In the genomic region with DNA sequence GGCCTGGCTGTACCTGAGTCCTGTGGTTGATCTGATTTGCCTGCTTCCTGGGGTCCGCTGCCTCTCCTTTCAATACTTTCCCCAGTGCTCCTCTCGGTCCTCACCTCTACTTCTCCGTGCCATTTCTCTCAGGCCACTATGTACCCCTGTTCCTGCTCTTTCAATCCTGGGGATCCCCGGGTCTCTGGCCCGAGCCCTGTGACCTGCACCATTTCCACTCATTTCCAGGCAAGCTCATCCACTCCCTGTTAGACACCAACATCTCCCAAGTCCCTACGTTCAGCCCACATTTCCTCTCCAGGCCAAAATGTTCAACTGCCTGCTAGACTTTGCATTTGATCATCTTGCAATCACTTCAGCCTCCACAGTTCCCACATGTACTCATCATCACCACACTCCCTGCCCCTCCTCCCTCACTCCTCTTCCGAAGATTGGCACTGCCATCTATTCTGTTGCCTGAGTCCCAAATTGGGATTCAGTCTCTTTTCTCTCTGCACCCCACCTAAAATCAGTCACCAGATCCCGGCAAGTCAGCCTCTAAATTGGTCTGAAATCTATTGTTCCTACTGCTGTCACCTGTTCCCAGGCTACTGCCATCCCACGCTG, we compare ENCODE assay signal across 24 cellular contexts.
"Had no signal": no experiment of that assay in that cellular context is flagged by ENCODE, and none has a peak within 500 bp of the region (broad histone marks: within the 10 kb centered on the region; RNA-seq: fewer than 3 reads in every experiment).

No MANE protein-coding gene starts in this region.

- ATAC-seq: activated CD4-positive, alpha-beta T cell treated with anti-CD3 and anti-CD28 coated beads for 36 hours; naive thymus-derived CD8-positive, alpha-beta T cell; right lobe of liver; stimulated activated memory B cell treated with anti-CD40 and anti-IgM and Interleukin-4, amounts not matched to agents 10 μg/mL and 1 μg/mL and 100 μg/mL, for 72 hours; stimulated activated naive CD8-positive, alpha-beta T cell treated with anti-CD3 and anti-CD28 coated beads, Interleukin-15, amount 100 ng/mL, for 72 hours; WTC11 had no signal

- H3K27ac ChIP-seq: colonic mucosa, hepatocyte, right lobe of liver, skin epidermis, thyroid gland had no signal

- H3K79me2 ChIP-seq: hepatocyte had no signal

- FAIRE-seq: bronchial epithelial cell, frontal cortex had no signal

- H2AFZ ChIP-seq: hepatocyte had no signal

- H3K9me3 Mint-ChIP-seq: activated naive CD4-positive, alpha-beta T cell treated with anti-CD3 and anti-CD28 coated beads, Interleukin-2, amount 50 U/mL, for 24 hours; naive thymus-derived CD8-positive, alpha-beta T cell; stimulated activated memory B cell treated with anti-CD40 and anti-IgM and Interleukin-4, amounts not matched to agents 10 μg/mL and 1 μg/mL and 100 μg/mL, for 72 hours; stimulated activated naive CD8-positive, alpha-beta T cell treated with anti-CD3 and anti-CD28 coated beads, Interleukin-15, amount 100 ng/mL, for 72 hours; WTC11 had no signal

- H3K4me3 ChIP-seq: colonic mucosa, hepatocyte, right lobe of liver, skin epidermis, thyroid gland had no signal

- H3K9me3 ChIP-seq: colonic mucosa, right lobe of liver, thyroid gland had no signal

- H3K4me1 Mint-ChIP-seq: activated CD4-positive, alpha-beta T cell treated with anti-CD3 and anti-CD28 coated beads for 36 hours; activated naive CD4-positive, alpha-beta T cell treated with anti-CD3 and anti-CD28 coated beads, Interleukin-2, amount 50 U/mL, for 24 hours; stimulated activated memory B cell treated with anti-CD40 and anti-IgM and Interleukin-4, amounts not matched to agents 10 μg/mL and 1 μg/mL and 100 μg/mL, for 72 hours had no signal

- H3K27ac Mint-ChIP-seq: activated CD4-positive, alpha-beta T cell treated with anti-CD3 and anti-CD28 coated beads for 36 hours; activated naive CD4-positive, alpha-beta T cell treated with anti-CD3 and anti-CD28 coated beads, Interleukin-2, amount 50 U/mL, for 24 hours; stimulated activated memory B cell treated with anti-CD40 and anti-IgM and Interleukin-4, amounts not matched to agents 10 μg/mL and 1 μg/mL and 100 μg/mL, for 72 hours; stimulated activated naive CD8-positive, alpha-beta T cell treated with anti-CD3 and anti-CD28 coated beads, Interleukin-15, amount 100 ng/mL, for 72 hours; WTC11 had no signal

- H3K4me2 ChIP-seq: hepatocyte had no signal

- H3K4me3 Mint-ChIP-seq: activated CD4-positive, alpha-beta T cell treated with anti-CD3 and anti-CD28 coated beads for 36 hours; activated naive CD4-positive, alpha-beta T cell treated with anti-CD3 and anti-CD28 coated beads, Interleukin-2, amount 50 U/mL, for 24 hours; stimulated activated memory B cell treated with anti-CD40 and anti-IgM and Interleukin-4, amounts not matched to agents 10 μg/mL and 1 μg/mL and 100 μg/mL, for 72 hours; stimulated activated naive CD8-positive, alpha-beta T cell treated with anti-CD3 and anti-CD28 coated beads, Interleukin-15, amount 100 ng/mL, for 72 hours; WTC11 had no signal

- DNase-seq: activated CD4-positive, alpha-beta T cell treated with anti-CD3 and anti-CD28 coated beads for 36 hours; activated CD4-positive, alpha-beta T cell treated with anti-CD3 and anti-CD28 coated beads, Interleukin-2, amount 50 U/mL, for 48 hours; activated CD8-positive, alpha-beta memory T cell treated with anti-CD3 and anti-CD28 coated beads, Interleukin-2, amount 50 U/mL, for 4 hours; activated T-cell treated with anti-CD3 and anti-CD28 coated beads, Interleukin-2, amount 50 U/mL, for 1 hour; anterior cingulate cortex; colonic mucosa; effector CD8-positive, alpha-beta T cell; islet precursor cell; midbrain; naive thymus-derived CD8-positive, alpha-beta T cell; stimulated activated CD4-positive, alpha-beta T cell treated with anti-CD3 and anti-CD28 coated beads, Interleukin-12 subunit alpha, Interleukin-12 subunit beta, amount 100 ng/mL, for 4 hours; stimulated activated CD4-positive, alpha-beta T cell treated with anti-CD3 and anti-CD28 coated beads, Interleukin-4, amount 100 ng/mL, for 24 hours; stimulated activated naive CD8-positive, alpha-beta T cell treated with anti-CD3 and anti-CD28 coated beads, Interleukin-15, amount 100 ng/mL, for 72 hours; substantia nigra; T-helper 2 cell; thyroid gland had no signal

- H3K36me3 ChIP-seq: colonic mucosa, right lobe of liver, thyroid gland had no signal

- H3K36me3 Mint-ChIP-seq: naive thymus-derived CD8-positive, alpha-beta T cell; stimulated activated memory B cell treated with anti-CD40 and anti-IgM and Interleukin-4, amounts not matched to agents 10 μg/mL and 1 μg/mL and 100 μg/mL, for 72 hours; WTC11 had no signal

- H3K27me3 ChIP-seq: colonic mucosa, hepatocyte, right lobe of liver, thyroid gland had no signal

- H3K4me1 ChIP-seq: colonic mucosa had no signal

- H3K27me3 Mint-ChIP-seq: activated CD4-positive, alpha-beta T cell treated with anti-CD3 and anti-CD28 coated beads for 36 hours; activated naive CD4-positive, alpha-beta T cell treated with anti-CD3 and anti-CD28 coated beads, Interleukin-2, amount 50 U/mL, for 24 hours; stimulated activated naive CD8-positive, alpha-beta T cell treated with anti-CD3 and anti-CD28 coated beads, Interleukin-15, amount 100 ng/mL, for 72 hours had no signal
